8 cellular contexts compared by ENCODE assay signal in genomic region chr19:11435057-11435832, GRCh38. TPM values are rescaled to one million over a fixed set of nuclear protein-coding genes. Genes with fewer than 3 reads are reported as not detected.
DNase-seq lines count a peak whose midpoint lies in the region; ATAC-seq and TF ChIP-seq lines count a peak whose summit lies in the region.

TSS of gene ODAD3 (minus strand) at chr19:11435121. CDS start at chr19:11435016, 105 bp downstream.
TSS of gene PRKCSH (plus strand) at chr19:11435635. CDS start at chr19:11436118, 483 bp downstream.

- ATAC-seq in GM21526 (IDR thresholded peaks at IDR 0.05; ENCODE audit: low FRiP score, unreplicated experiment) (peak; percentile 79), mucosa of descending colon (peak; percentile 97)

- TF ChIP-seq CTCF in OCI-LY3 (IDR thresholded peaks at IDR 0.05; ENCODE audit: low read depth, low read length) (peak; percentile 80), mucosa of descending colon (IDR thresholded peaks at IDR 0.05) (peak; percentile 79)

- H3K4me2 ChIP-seq in OCI-LY3 (ENCODE audit: low read length), result peak within 1 kb of the TSS; percentile 99

- H3K36me3 ChIP-seq in OCI-LY3 (replicated peaks; ENCODE audit: low read depth, low read length) (peaks cover 15% of the 10 kb centered on the region), mucosa of descending colon (ENCODE audit: low read depth) (peaks cover 7% of the 10 kb centered on the region)

- no peaks in the 10 kb centered on the region for H3K9me3 ChIP-seq in OCI-LY3 (ENCODE audit: insufficient read depth, low read length)
- H3K9me3 ChIP-seq in mucosa of descending colon, result no peaks in the 10 kb centered on the region

- H3K4me3 ChIP-seq in OCI-LY3 (ENCODE audit: low read length) (peak within 1 kb of the TSS; percentile 81), mucosa of descending colon (peak within 1 kb of the TSS; percentile 28)

- peaks cover 28% of the 10 kb centered on the region for H3K4me1 ChIP-seq in OCI-LY3 (ENCODE audit: low read length)
- peaks cover 9% of the 10 kb centered on the region for H3K4me1 ChIP-seq in mucosa of descending colon (ENCODE audit: low read depth)

- intact Hi-C loops in mucosa of descending colon (cut with DNase I, micrococcal nuclease), result no loop called here

- no peaks in the 10 kb centered on the region for H3K27me3 ChIP-seq in OCI-LY3 (ENCODE audit: low read depth, low read length)

- H3K79me2 ChIP-seq in OCI-LY3 (ENCODE audit: low read length), result peaks cover 15% of the 10 kb centered on the region

- no peaks in the 10 kb centered on the region for H4K20me1 ChIP-seq in OCI-LY3 (ENCODE audit: insufficient read depth, low read length)

- H2AFZ ChIP-seq in OCI-LY3 (ENCODE audit: low read depth, low read length), result peak within 1 kb of the TSS; percentile 99

- H3K27ac ChIP-seq in OCI-LY3 (ENCODE audit: low read length) (peak within 1 kb of the TSS; percentile 40), epithelial cell of prostate (peak within 1 kb of the TSS; percentile 57)

- H3K9ac ChIP-seq in OCI-LY3 (ENCODE audit: low read length), result peak within 1 kb of the TSS; percentile 84

- DNase-seq in DMS153 (lab: John Stamatoyannopoulos, UW) (peak; percentile 100), HuH-7.5 (ENCODE audit: low spot score) (peak; percentile 99), activated T-cell treated with anti-CD3 and anti-CD28 coated beads for 4 hours (peak; percentile 95), epithelial cell of prostate (ENCODE audit: low read depth, low spot score) (peak; percentile 96), mucosa of descending colon (peak; percentile 98 to 99 (median 99))
- DNase-seq in stimulated activated CD8-positive, alpha-beta memory T cell treated with anti-CD3 and anti-CD28 coated beads, Interleukin-4, amount 100 ng/mL, for 24 hours (ENCODE audit: low read depth), result peak; percentile 98

RNA-seq across cellular contexts. Expression of gene ODAD3, which starts in this region (rescaled TPM):
- total RNA-seq in mucosa of descending colon, result under 1 TPM in 2 of 3 donors, not detected in 1; 0.14 to 0.28 TPM

RNA-seq across cellular contexts. Expression of gene PRKCSH, which starts in this region (rescaled TPM):
- total RNA-seq in mucosa of descending colon, result 100 to 1,000 TPM; 249 to 337 (median 302) TPM

Comparison
In these comparisons a context has a peak if more than half of its experiments do, and no peak if none do; other contexts are left out.
1. Peak in every context shown above with its lines: DNase-seq, ATAC-seq, H3K4me3 ChIP-seq and H3K27ac ChIP-seq.